16 cellular contexts compared by ENCODE assay signal in genomic region chr11:109085708-109086373, GRCh38.
DNase-seq lines count a peak whose midpoint lies in the region; TF ChIP-seq lines count a peak whose summit lies in the region.
"Had no signal": no experiment of that assay in that cellular context is flagged by ENCODE, and none has a peak within 500 bp of the region (broad histone marks: within the 10 kb centered on the region; RNA-seq: fewer than 3 reads in every experiment).

No MANE protein-coding gene starts in this region.

- peak; percentile 73 for DNase-seq in GM03348 (ENCODE audit: low spot score)
- DNase-seq in MV-4-11 (lab: John Stamatoyannopoulos, UW) = peak; percentile 55
- peak; percentile 67 for DNase-seq in fibroblast of gingiva (ENCODE audit: low read depth)
- peak; percentile 58 for DNase-seq in myocyte (ENCODE audit: low read depth)
- no peak for DNase-seq in Calu3
- no peak for DNase-seq in epidermal melanocyte (ENCODE audit: insufficient read length, low spot score)
- no peak for DNase-seq in activated T-cell treated with anti-CD3 and anti-CD28 coated beads, Interleukin-2, amount 50 U/mL, for 1 hour
- DNase-seq in pons (ENCODE audit: low spot score) = no peak
- DNase-seq: activated CD4-positive, alpha-beta T cell treated with anti-CD3 and anti-CD28 coated beads for 4 hours; CD4-positive, alpha-beta memory T cell; stimulated activated CD4-positive, alpha-beta T cell treated with anti-CD3 and anti-CD28 coated beads, Interleukin-4, amount 100 ng/mL, for 1 hour; stimulated activated naive CD4-positive, alpha-beta T cell treated with Interleukin-2 at 50 U/mL for 16 hours had no signal

- no peaks in the 10 kb centered on the region for H3K9me3 Mint-ChIP-seq in Calu3 (ENCODE audit: low read depth, unreplicated experiment)
- H3K9me3 Mint-ChIP-seq: activated T-helper 1 cell treated with anti-CD3 and anti-CD28 coated beads, Interleukin-12 subunit alpha, Interleukin-12 subunit beta, Interleukin-2, Interleukin-4 antibody, amounts not matched to agents 30 ng/mL and 10 ng/mL and 1 ng/mL, durations not matched to agents 14 hours and 24 hours and 36 hours had no signal

- H3K27ac Mint-ChIP-seq in Calu3 (ENCODE audit: unreplicated experiment) = no peak overlapping the region
- H3K27ac Mint-ChIP-seq: activated T-helper 1 cell treated with anti-CD3 and anti-CD28 coated beads, Interleukin-12 subunit alpha, Interleukin-12 subunit beta, Interleukin-2, Interleukin-4 antibody, amounts not matched to agents 30 ng/mL and 10 ng/mL and 1 ng/mL, durations not matched to agents 14 hours and 24 hours and 36 hours; brain; CD4-positive, alpha-beta memory T cell; mesothelial cell of epicardium; progenitor cell of endocrine pancreas had no signal

- H3K36me3 Mint-ChIP-seq in Calu3 (ENCODE audit: insufficient read depth, unreplicated experiment) = no peaks in the 10 kb centered on the region
- H3K36me3 Mint-ChIP-seq: brain; CD4-positive, alpha-beta memory T cell; mesothelial cell of epicardium had no signal

- H3K27me3 Mint-ChIP-seq in Calu3 (ENCODE audit: unreplicated experiment) = no peaks in the 10 kb centered on the region
- H3K27me3 Mint-ChIP-seq: brain, progenitor cell of endocrine pancreas had no signal

- no TSS peak for BruUV-seq in Calu3 (replicated peaks; lab: Mats Ljungman, UMichigan)

- CTCF ChIA-PET in Calu3 (lab: Charles Lee) = no interaction called here

- H3K4me3 Mint-ChIP-seq in Calu3 (ENCODE audit: low read depth, unreplicated experiment) = no peak overlapping the region
- H3K4me3 Mint-ChIP-seq: activated T-helper 1 cell treated with anti-CD3 and anti-CD28 coated beads, Interleukin-12 subunit alpha, Interleukin-12 subunit beta, Interleukin-2, Interleukin-4 antibody, amounts not matched to agents 30 ng/mL and 10 ng/mL and 1 ng/mL, durations not matched to agents 14 hours and 24 hours and 36 hours; brain; CD4-positive, alpha-beta memory T cell; mesothelial cell of epicardium had no signal

- intact Hi-C loops in Calu3 (cut with micrococcal nuclease; ENCODE audit: unreplicated experiment) = no loop called here

- no peak for TF ChIP-seq CTCF in Calu3 (IDR thresholded peaks at IDR 0.05; ENCODE audit: unreplicated experiment)

- no peaks in the 10 kb centered on the region for H3K4me1 Mint-ChIP-seq in Calu3 (ENCODE audit: low read depth, unreplicated experiment)
- H3K4me1 Mint-ChIP-seq: CD4-positive, alpha-beta memory T cell; mesothelial cell of epicardium had no signal

Comparison
In these comparisons a context has a peak if more than half of its experiments do, and no peak if none do; other contexts are left out.
1. DNase-seq: peak in GM03348 (single experiment), MV-4-11 (single experiment), fibroblast of gingiva (single experiment) and myocyte (single experiment); none in Calu3 (single experiment), epidermal melanocyte (single experiment), activated T-cell treated with anti-CD3 and anti-CD28 coated beads, Interleukin-2, amount 50 U/mL, for 1 hour (single experiment) and pons (single experiment).